Comparison of ENCODE assay signal across 8 cellular contexts in genomic region chr1:234676103-234676594, GRCh38.
A peak's percentile ranks its signal among the peaks of the same experiment; 100 is the strongest.
DNase-seq lines count a peak whose midpoint lies in the region; ATAC-seq and TF ChIP-seq lines count a peak whose summit lies in the region.

No MANE protein-coding gene starts in this region.

- H3K4me1 Mint-ChIP-seq in activated T-cell treated with anti-CD3 and anti-CD28 coated beads, Interleukin-2, amount 50 U/mL, for 4 hours (ENCODE audit: low read depth) = peaks cover 12% of the 10 kb centered on the region
- peaks cover 6 to 13% (median 12%) of the 10 kb centered on the region in 7 donors for H3K4me1 Mint-ChIP-seq in naive thymus-derived CD4-positive, alpha-beta T cell
- peaks cover 15 to 25% of the 10 kb centered on the region in 2 donors for H3K4me1 Mint-ChIP-seq in stimulated activated naive B cell treated with anti-CD40 and anti-IgM and Interleukin-4, amounts not matched to agents 10 μg/mL and 1 μg/mL and 100 μg/mL, for 72 hours

- peak overlapping the region; percentile 25 to 85 (median 66) for H3K27ac Mint-ChIP-seq in naive thymus-derived CD4-positive, alpha-beta T cell
- peak overlapping the region; percentile 72 for H3K27ac Mint-ChIP-seq in stimulated activated naive B cell treated with anti-CD40 and anti-IgM and Interleukin-4, amounts not matched to agents 10 μg/mL and 1 μg/mL and 100 μg/mL, for 72 hours

- peak overlapping the region; percentile 79 for H3K4me3 Mint-ChIP-seq in activated T-cell treated with anti-CD3 and anti-CD28 coated beads, Interleukin-2, amount 50 U/mL, for 4 hours
- peak overlapping the region; percentile 52 to 89 (median 83) for H3K4me3 Mint-ChIP-seq in naive thymus-derived CD4-positive, alpha-beta T cell
- H3K4me3 Mint-ChIP-seq in stimulated activated naive B cell treated with anti-CD40 and anti-IgM and Interleukin-4, amounts not matched to agents 10 μg/mL and 1 μg/mL and 100 μg/mL, for 72 hours = peak overlapping the region; percentile 84

- TF ChIP-seq CTCF in OCI-LY7 (conservative IDR thresholded peaks at IDR 0.05; ENCODE audit: low read length) = no peak

- no peaks in the 10 kb centered on the region for H3K9me3 ChIP-seq in OCI-LY7 (ENCODE audit: low read length)
- H3K9me3 ChIP-seq in naive thymus-derived CD4-positive, alpha-beta T cell (ENCODE audit: control insufficient read depth in 2 of 3, low read length in 3 of 3) = no peaks in the 10 kb centered on the region

- H3K79me2 ChIP-seq in OCI-LY7 (ENCODE audit: insufficient read depth, low read depth, low read length) = no peaks in the 10 kb centered on the region

- H3K27me3 ChIP-seq in naive thymus-derived CD4-positive, alpha-beta T cell (ENCODE audit: control insufficient read depth in 2 of 2, insufficient read depth in 2 of 2, low read length in 2 of 2) = no peaks in the 10 kb centered on the region

- peak overlapping the region; percentile 84 for H3K4me2 ChIP-seq in OCI-LY7 (ENCODE audit: low read length)

- DNase-seq in A172 (ENCODE audit: low spot score) (peak; percentile 74), OCI-LY7 (ENCODE audit: low spot score) (peak; percentile 55), fibroblast of peridontal ligament (ENCODE audit: extremely low read depth) (peak; percentile 83)
- peak; percentile 48 for DNase-seq in activated T-cell treated with anti-CD3 and anti-CD28 coated beads, Interleukin-2, amount 50 U/mL, for 4 hours
- DNase-seq in naive thymus-derived CD4-positive, alpha-beta T cell = peak in 8 of 9 donors; percentile 18 to 57 (median 44)
- DNase-seq in stimulated activated naive B cell treated with anti-CD40 and anti-IgM and Interleukin-4, amounts not matched to agents 10 μg/mL and 1 μg/mL and 100 μg/mL, for 72 hours = peak; percentile 31

- BruUV-seq in OCI-LY7 (replicated peaks; lab: Mats Ljungman, UMichigan) = no TSS peak

- H3K27me3 Mint-ChIP-seq in activated T-cell treated with anti-CD3 and anti-CD28 coated beads, Interleukin-2, amount 50 U/mL, for 4 hours (ENCODE audit: low read depth) = no peaks in the 10 kb centered on the region
- H3K27me3 Mint-ChIP-seq in naive thymus-derived CD4-positive, alpha-beta T cell = peaks cover 0 to 2% (median 0%) of the 10 kb centered on the region in 5 donors
- H3K27me3 Mint-ChIP-seq in stimulated activated naive B cell treated with anti-CD40 and anti-IgM and Interleukin-4, amounts not matched to agents 10 μg/mL and 1 μg/mL and 100 μg/mL, for 72 hours = no peaks in the 10 kb centered on the region

- CTCF ChIA-PET in OCI-LY7 (lab: Charles Lee; ENCODE audit: unreplicated experiment) = no interaction called here
- CTCF ChIA-PET in naive thymus-derived CD4-positive, alpha-beta T cell (lab: Charles Lee) = interaction anchor here (1.2 kb wide), 1 partner anchor 63 kb away, joined by 4 read pairs; no protein-coding TSS in a partner anchor

- H3K4me1 ChIP-seq in OCI-LY7 (ENCODE audit: insufficient read depth, low read length, poor library complexity, severe bottlenecking) = peaks cover 9% of the 10 kb centered on the region
- no peaks in the 10 kb centered on the region for H3K4me1 ChIP-seq in naive thymus-derived CD4-positive, alpha-beta T cell (ENCODE audit: control insufficient read depth in 2 of 2, insufficient read depth in 2 of 2, low read length in 2 of 2)

- ATAC-seq in GM18511 (IDR thresholded peaks at IDR 0.05; ENCODE audit: unreplicated experiment) = peak; percentile 93
- peak; percentile 76 for ATAC-seq in HG03432 (IDR thresholded peaks at IDR 0.05; ENCODE audit: unreplicated experiment)
- ATAC-seq in activated T-cell treated with anti-CD3 and anti-CD28 coated beads, Interleukin-2, amount 50 U/mL, for 4 hours = peak; percentile 88 to 90
- peak; percentile 84 for ATAC-seq in naive thymus-derived CD4-positive, alpha-beta T cell
- peak; percentile 85 to 90 for ATAC-seq in stimulated activated naive B cell treated with anti-CD40 and anti-IgM and Interleukin-4, amounts not matched to agents 10 μg/mL and 1 μg/mL and 100 μg/mL, for 72 hours (replicated peaks)

- H3K9me2 ChIP-seq in OCI-LY7 (ENCODE audit: insufficient read depth, low read length) = no peaks in the 10 kb centered on the region

- H3K9me3 Mint-ChIP-seq in activated T-cell treated with anti-CD3 and anti-CD28 coated beads, Interleukin-2, amount 50 U/mL, for 4 hours = no peaks in the 10 kb centered on the region
- H3K9me3 Mint-ChIP-seq in naive thymus-derived CD4-positive, alpha-beta T cell = peaks cover 0 to 2% (median 0%) of the 10 kb centered on the region in 11 donors
- no peaks in the 10 kb centered on the region for H3K9me3 Mint-ChIP-seq in stimulated activated naive B cell treated with anti-CD40 and anti-IgM and Interleukin-4, amounts not matched to agents 10 μg/mL and 1 μg/mL and 100 μg/mL, for 72 hours

- intact Hi-C loops in OCI-LY7 (cut with micrococcal nuclease; ENCODE audit: unreplicated experiment) = no loop called here
- intact Hi-C loops in naive thymus-derived CD4-positive, alpha-beta T cell (cut with micrococcal nuclease) = loop anchor here (1.0 to 2.0 kb wide), 2 partner anchors 49 to 65 kb away; no protein-coding TSS in a partner anchor

- H4K20me1 ChIP-seq in OCI-LY7 (ENCODE audit: insufficient read depth, low read length) = no peaks in the 10 kb centered on the region

- peak overlapping the region; percentile 67 for H3K4me3 ChIP-seq in OCI-LY7 (ENCODE audit: low read depth, low read length, poor library complexity, severe bottlenecking)
- H3K4me3 ChIP-seq in naive thymus-derived CD4-positive, alpha-beta T cell (ENCODE audit: low read length) = peak overlapping the region; percentile 47

- H3K36me3 Mint-ChIP-seq in activated T-cell treated with anti-CD3 and anti-CD28 coated beads, Interleukin-2, amount 50 U/mL, for 4 hours (ENCODE audit: insufficient read depth) = no peaks in the 10 kb centered on the region
- no peaks in the 10 kb centered on the region for H3K36me3 Mint-ChIP-seq in naive thymus-derived CD4-positive, alpha-beta T cell
- H3K36me3 Mint-ChIP-seq in stimulated activated naive B cell treated with anti-CD40 and anti-IgM and Interleukin-4, amounts not matched to agents 10 μg/mL and 1 μg/mL and 100 μg/mL, for 72 hours = no peaks in the 10 kb centered on the region

- peak overlapping the region; percentile 100 for H2AFZ ChIP-seq in OCI-LY7 (ENCODE audit: low read length)

- no peaks in the 10 kb centered on the region for H3K36me3 ChIP-seq in OCI-LY7 (ENCODE audit: insufficient read depth, low read length)
- H3K36me3 ChIP-seq in naive thymus-derived CD4-positive, alpha-beta T cell (ENCODE audit: control insufficient read depth in 2 of 3, insufficient read depth in 3 of 3, low read length in 3 of 3) = no peaks in the 10 kb centered on the region

- POLR2A ChIA-PET in OCI-LY7 (lab: Charles Lee) = interaction anchor here (1.1 kb wide), 1 partner anchor 42 kb away, joined by 3 read pairs; no protein-coding TSS in a partner anchor
- POLR2A ChIA-PET in naive thymus-derived CD4-positive, alpha-beta T cell (lab: Charles Lee) = interaction anchor here (1.7 kb wide), 1 partner anchor 62 kb away, joined by 8 read pairs; no protein-coding TSS in a partner anchor

- no peak overlapping the region for H3K27ac ChIP-seq in OCI-LY7 (ENCODE audit: low read depth, low read length, poor library complexity, severe bottlenecking)
- peak overlapping the region; percentile 37 for H3K27ac ChIP-seq in naive thymus-derived CD4-positive, alpha-beta T cell (ENCODE audit: low read depth, low read length)

Comparison
In these comparisons a context has a peak if more than half of its experiments do, and no peak if none do; other contexts are left out.
1. DNase-seq: peak in every context shown above with its lines; median percentile 83 in fibroblast of peridontal ligament; 74 in A172; 55 in OCI-LY7; 48 in activated T-cell treated with anti-CD3 and anti-CD28 coated beads, Interleukin-2, amount 50 U/mL, for 4 hours; 44 in naive thymus-derived CD4-positive, alpha-beta T cell; 31 in stimulated activated naive B cell treated with anti-CD40 and anti-IgM and Interleukin-4, amounts not matched to agents 10 μg/mL and 1 μg/mL and 100 μg/mL, for 72 hours.